15 cellular contexts compared by ENCODE assay signal in the genomic region with DNA sequence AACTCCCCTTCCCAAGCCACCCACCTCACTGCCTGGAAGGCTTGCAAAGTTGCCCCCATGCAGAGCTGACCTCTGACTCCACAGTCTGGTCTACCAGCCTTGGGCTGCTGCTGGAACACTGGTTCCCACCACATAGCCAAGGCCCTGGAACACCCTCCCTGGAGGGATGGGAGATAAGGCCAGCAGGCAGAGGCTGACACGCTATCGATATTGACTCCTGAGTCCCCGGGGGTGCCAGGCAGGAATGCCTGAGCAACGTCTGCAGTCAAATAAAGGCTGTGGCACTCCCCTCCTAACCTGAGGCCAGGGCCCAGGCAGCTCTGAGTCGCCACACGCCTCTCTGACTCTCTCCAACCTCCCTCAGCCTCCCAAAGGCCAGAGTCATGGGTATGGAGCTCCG. TPM values are rescaled to one million over a fixed set of nuclear protein-coding genes. Genes with fewer than 3 reads are reported as not detected.
A peak's percentile ranks its signal among the peaks of the same experiment; 100 is the strongest.
DNase-seq lines count a peak whose midpoint lies in the region; ATAC-seq, FAIRE-seq and TF ChIP-seq lines count a peak whose summit lies in the region.
"Had no signal": no experiment of that assay in that cellular context is flagged by ENCODE, and none has a peak within 500 bp of the region (broad histone marks: within the 10 kb centered on the region; RNA-seq: fewer than 3 reads in every experiment).

No MANE protein-coding gene starts in this region.

- no peaks in the 10 kb centered on the region for H3K9me3 Mint-ChIP-seq in nephron progenitor cell
- H3K9me3 Mint-ChIP-seq: CD8-positive, alpha-beta T cell; H9 had no signal

- peak overlapping the region in 1 of 4 donors; percentile 6 for H3K27ac ChIP-seq in body of pancreas
- H3K27ac ChIP-seq: BLaER1 treated with 17β-estradiol and CSF1 and Interleukin-3, amounts not matched to agents 10 nM and 100 nM had no signal

- peaks cover 30% of the 10 kb centered on the region for H3K4me1 Mint-ChIP-seq in nephron progenitor cell

- no peaks in the 10 kb centered on the region for H3K27me3 Mint-ChIP-seq in nephron progenitor cell (ENCODE audit: low read depth, poor library complexity)
- H3K27me3 Mint-ChIP-seq: B cell had no signal

- H3K4me1 ChIP-seq in body of pancreas: no peaks in the 10 kb centered on the region

- H3K36me3 ChIP-seq in body of pancreas (replicated peaks in 1 of 2; ENCODE audit: insufficient read depth in 1 of 2, low read depth in 2 of 2): no peaks in the 10 kb centered on the region
- H3K36me3 ChIP-seq: BLaER1 treated with 17β-estradiol and CSF1 and Interleukin-3, amounts not matched to agents 10 nM and 100 nM had no signal

- peak overlapping the region; percentile 51 for H3K27ac Mint-ChIP-seq in nephron progenitor cell
- H3K27ac Mint-ChIP-seq: B cell; CD8-positive, alpha-beta T cell had no signal

- ATAC-seq in body of pancreas (peak; percentile 18), HG03432 (IDR thresholded peaks at IDR 0.05; ENCODE audit: unreplicated experiment) (no peak)
- ATAC-seq: CD8-positive, alpha-beta T cell had no signal

- no peaks in the 10 kb centered on the region for H3K9me3 ChIP-seq in body of pancreas
- H3K9me3 ChIP-seq: BLaER1 treated with 17β-estradiol and CSF1 and Interleukin-3, amounts not matched to agents 10 nM and 100 nM had no signal

- WGBS in body of pancreas, 2 donors: 77 to 100% methylated on average over 1 to 7 of the region's 7 CpGs

- no peak overlapping the region for H3K4me3 ChIP-seq in body of pancreas
- H3K4me3 ChIP-seq: BLaER1 treated with 17β-estradiol and CSF1 and Interleukin-3, amounts not matched to agents 10 nM and 100 nM had no signal

- intact Hi-C loops in body of pancreas (cut with DNase I): loop anchor here (5.0 kb wide), 1 partner anchor 42 kb away; no protein-coding TSS in a partner anchor

- TF ChIP-seq POLR2A in body of pancreas (IDR thresholded peaks at IDR 0.05): no peak
- no peak for TF ChIP-seq POLR2A in GM12892 (IDR thresholded peaks at IDR 0.05; ENCODE audit: low read depth, low read length)

- peaks cover 11% of the 10 kb centered on the region for H3K36me3 Mint-ChIP-seq in nephron progenitor cell (ENCODE audit: low read depth)
- H3K36me3 Mint-ChIP-seq: CD8-positive, alpha-beta T cell had no signal

- FAIRE-seq in urothelium cell line (lab: Jason Lieb, UNC) (peak; percentile 13), GM12892 (lab: Jason Lieb, UNC) (no peak)
- FAIRE-seq: H1 had no signal

- H3K4me3 Mint-ChIP-seq in nephron progenitor cell: no peak overlapping the region
- H3K4me3 Mint-ChIP-seq: B cell; CD8-positive, alpha-beta T cell; H9 had no signal

- peak; percentile 97 for DNase-seq in NCI-H226
- no peak for DNase-seq in body of pancreas
- DNase-seq in nephron progenitor cell: no peak
- DNase-seq in urothelium cell line (ENCODE audit: low spot score): no peak
- DNase-seq in GM12892 (ENCODE audit: insufficient read length): no peak
- no peak for DNase-seq in activated CD4-positive, alpha-beta T cell treated with anti-CD3 and anti-CD28 coated beads for 4 hours
- DNase-seq: Calu3; CD8-positive, alpha-beta T cell; DMS79 treated with DMSO at 0.1 percent for 48 hours; GF-D8; H9 had no signal

- no peaks in the 10 kb centered on the region for H3K27me3 ChIP-seq in body of pancreas
- H3K27me3 ChIP-seq: BLaER1 treated with 17β-estradiol and CSF1 and Interleukin-3, amounts not matched to agents 10 nM and 100 nM had no signal

- TF ChIP-seq CTCF in body of pancreas (IDR thresholded peaks at IDR 0.05) (no peak), nephron progenitor cell (IDR thresholded peaks at IDR 0.05) (no peak)

RNA-seq across cellular contexts. Expression of a gene that starts 8.9 kb away (rescaled TPM):
- 10 to 100 TPM in 1 of 2 donors, 1 to 10 TPM in 1; 6.7 to 21.1 TPM for total RNA-seq in body of pancreas
- 1.7 TPM for polyA plus RNA-seq in GM12892 (2012; ENCODE audit: missing spikeins)

RNA-seq across cellular contexts. Expression of a gene that starts 21.3 kb away (rescaled TPM):
- total RNA-seq in body of pancreas: 10 to 100 TPM; 18.2 to 29.3 TPM
- 19.9 TPM for polyA plus RNA-seq in GM12892 (2012; ENCODE audit: missing spikeins)

RNA-seq across cellular contexts. Expression of a gene that starts 25.5 kb away (rescaled TPM):
- 100 to 1,000 TPM in 1 of 2 donors, 10 to 100 TPM in 1; 73.5 to 103 TPM for total RNA-seq in body of pancreas
- 78.4 TPM for polyA plus RNA-seq in GM12892 (2012; ENCODE audit: missing spikeins)

RNA-seq across cellular contexts. Expression of a gene that starts 30.5 kb away (rescaled TPM):
- 10 to 100 TPM; 25.4 to 35.3 TPM for total RNA-seq in body of pancreas
- 23.4 TPM for polyA plus RNA-seq in GM12892 (2012; ENCODE audit: missing spikeins)

RNA-seq across cellular contexts. Expression of a gene that starts 31.0 kb away (rescaled TPM):
- total RNA-seq in body of pancreas: 1 to 10 TPM; 2.3 to 4.6 TPM
- 0.47 TPM for polyA plus RNA-seq in GM12892 (2012; ENCODE audit: missing spikeins)
- total RNA-seq: CD8-positive, alpha-beta T cell had no signal
